In the genomic region with DNA sequence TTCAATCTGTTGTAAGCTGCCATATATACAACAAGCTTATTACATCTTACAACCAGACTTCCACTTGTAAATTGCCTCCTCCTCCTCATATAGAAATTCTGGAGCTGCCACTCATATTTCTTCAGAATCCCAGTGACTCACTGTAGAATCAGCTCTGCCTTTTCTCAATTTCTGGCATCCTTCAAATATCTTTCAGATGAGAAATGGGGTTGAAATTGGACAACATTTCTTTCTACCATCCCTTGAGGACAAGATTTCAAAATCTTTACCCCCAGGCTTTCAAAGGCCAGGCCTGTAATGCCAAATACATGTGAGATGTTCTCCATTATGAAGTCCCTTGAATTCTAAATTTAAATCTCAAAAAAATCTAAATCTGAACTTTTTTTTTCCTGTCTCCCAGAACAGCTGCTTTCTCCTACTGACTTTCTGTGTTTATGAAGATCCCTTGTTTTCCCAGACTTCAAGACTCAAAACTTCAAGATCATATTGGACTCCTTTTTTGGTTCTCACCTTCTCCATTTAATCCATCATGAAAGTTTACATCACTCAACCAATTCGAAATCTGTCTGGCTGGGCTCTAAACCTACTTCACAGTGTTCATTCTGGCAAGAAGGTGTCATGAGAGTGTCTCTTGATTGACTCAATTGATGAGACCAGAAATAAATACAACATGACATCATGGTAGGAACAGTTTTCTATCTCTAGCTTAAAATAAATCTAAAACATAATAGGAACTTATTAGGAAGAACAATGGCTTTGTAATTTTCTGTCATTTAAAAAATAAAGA, we compare ENCODE assay signal across 16 cellular contexts.
DNase-seq lines count a peak whose midpoint lies in the region; ATAC-seq, FAIRE-seq and TF ChIP-seq lines count a peak whose summit lies in the region.
"Had no signal": no experiment of that assay in that cellular context is flagged by ENCODE, and none has a peak within 500 bp of the region (broad histone marks: within the 10 kb centered on the region; RNA-seq: fewer than 3 reads in every experiment).

No MANE protein-coding gene starts in this region.

- no peaks in the 10 kb centered on the region for H3K9me1 ChIP-seq in keratinocyte (ENCODE audit: control insufficient read depth, extremely low read depth, insufficient read depth, low read length)

- CTCF ChIA-PET in A549 (lab: Yijun Ruan, JAX) = no interaction called here

- peak overlapping the region; percentile 33 for H2AFZ ChIP-seq in keratinocyte (ENCODE audit: control insufficient read depth, low read length)

- TF ChIP-seq CTCF in A549 (IDR thresholded peaks at IDR 0.05) (no peak), bronchial epithelial cell (IDR thresholded peaks at IDR 0.05; ENCODE audit: insufficient read depth, low read length, severe bottlenecking) (no peak), keratinocyte (optimal IDR thresholded peaks at IDR 0.05 in 1 of 3, IDR thresholded peaks at IDR 0.05 in 1 of 3, conservative IDR thresholded peaks at IDR 0.05 in 1 of 3; ENCODE audit: extremely low read depth in 1 of 3, insufficient read depth in 2 of 3, low read length in 3 of 3) (no peak)

- H3K4me1 Mint-ChIP-seq in stimulated activated effector memory CD8-positive, alpha-beta T cell treated with anti-CD3 and anti-CD28 coated beads, Interleukin-12 subunit alpha, Interleukin-12 subunit beta, amount 100 ng/mL, for 72 hours = no peaks in the 10 kb centered on the region
- H3K4me1 Mint-ChIP-seq: activated naive CD8-positive, alpha-beta T cell treated with anti-CD3 and anti-CD28 coated beads, Interleukin-2, amount 50 U/mL, for 24 hours had no signal

- H3K36me3 ChIP-seq in bronchial epithelial cell (ENCODE audit: control insufficient read depth, insufficient read depth, low read length) = no peaks in the 10 kb centered on the region
- H3K36me3 ChIP-seq in keratinocyte (ENCODE audit: control insufficient read depth in 2 of 2, extremely low read depth in 1 of 2, insufficient read depth in 2 of 2, low read length in 2 of 2) = no peaks in the 10 kb centered on the region
- H3K36me3 ChIP-seq: BLaER1, HAP-1 had no signal

- no peak overlapping the region for H3K4me3 Mint-ChIP-seq in stimulated activated effector memory CD8-positive, alpha-beta T cell treated with anti-CD3 and anti-CD28 coated beads, Interleukin-12 subunit alpha, Interleukin-12 subunit beta, amount 100 ng/mL, for 72 hours
- H3K4me3 Mint-ChIP-seq: activated naive CD8-positive, alpha-beta T cell treated with anti-CD3 and anti-CD28 coated beads, Interleukin-2, amount 50 U/mL, for 24 hours had no signal

- no peaks in the 10 kb centered on the region for H3K9me3 Mint-ChIP-seq in stimulated activated effector memory CD8-positive, alpha-beta T cell treated with anti-CD3 and anti-CD28 coated beads, Interleukin-12 subunit alpha, Interleukin-12 subunit beta, amount 100 ng/mL, for 72 hours
- H3K9me3 Mint-ChIP-seq: activated naive CD8-positive, alpha-beta T cell treated with anti-CD3 and anti-CD28 coated beads, Interleukin-2, amount 50 U/mL, for 24 hours had no signal

- peak; percentile 58 to 79; a peak in 3 of 5 replicates for TF ChIP-seq EP300 in A549 (IDR thresholded peaks at IDR 0.05)

- H3K27ac Mint-ChIP-seq in stimulated activated effector memory CD8-positive, alpha-beta T cell treated with anti-CD3 and anti-CD28 coated beads, Interleukin-12 subunit alpha, Interleukin-12 subunit beta, amount 100 ng/mL, for 72 hours = no peak overlapping the region
- H3K27ac Mint-ChIP-seq: activated naive CD8-positive, alpha-beta T cell treated with anti-CD3 and anti-CD28 coated beads, Interleukin-2, amount 50 U/mL, for 24 hours had no signal

- H3K79me2 ChIP-seq in keratinocyte (ENCODE audit: control insufficient read depth, insufficient read depth, low read length) = no peaks in the 10 kb centered on the region

- H3K27ac ChIP-seq in A549 (peak overlapping the region; percentile 78 to 89), keratinocyte (ENCODE audit: control insufficient read depth, insufficient read depth, low read length) (peak overlapping the region; percentile 79)
- H3K27ac ChIP-seq: BLaER1 had no signal

- POLR2A ChIA-PET in A549 (lab: Yijun Ruan, JAX) = interaction anchor here (1.0 kb wide), 1 partner anchor 8 kb away, joined by 3 read pairs; no protein-coding TSS in a partner anchor

- WGBS in A549 (ENCODE audit: missing lambda C conversion rate) = 22% methylated on average over 1 of the region's 1 CpG

- H3K4me2 ChIP-seq in A549 (peak overlapping the region; percentile 69), keratinocyte (ENCODE audit: control insufficient read depth, extremely low read depth, insufficient read depth, low read depth, low read length) (peak overlapping the region; percentile 27)
- H3K4me2 ChIP-seq: BLaER1 had no signal

- peak; percentile 93 for FAIRE-seq in A549 (lab: Jason Lieb, UNC)
- no peak for FAIRE-seq in bronchial epithelial cell (lab: Jason Lieb, UNC)
- peak; percentile 86 for FAIRE-seq in keratinocyte (lab: Jason Lieb, UNC)
- no peak for FAIRE-seq in GM12891 (lab: Jason Lieb, UNC)
- FAIRE-seq: GM19239 had no signal

- H3K36me3 Mint-ChIP-seq in stimulated activated effector memory CD8-positive, alpha-beta T cell treated with anti-CD3 and anti-CD28 coated beads, Interleukin-12 subunit alpha, Interleukin-12 subunit beta, amount 100 ng/mL, for 72 hours = no peaks in the 10 kb centered on the region

- TF ChIP-seq POLR2A in A549 (IDR thresholded peaks at IDR 0.05; ENCODE audit: low read length) (no peak), GM12891 (IDR thresholded peaks at IDR 0.05; ENCODE audit: low read depth, low read length) (no peak)

- H3K9ac ChIP-seq in keratinocyte (ENCODE audit: control insufficient read depth, extremely low read depth, insufficient read depth, low read length) = no peak overlapping the region
- H3K9ac ChIP-seq: BLaER1 had no signal

- H3K4me3 ChIP-seq in A549 (no peak overlapping the region), bronchial epithelial cell (ENCODE audit: low read depth, low read length) (no peak overlapping the region), keratinocyte (ENCODE audit: control insufficient read depth in 2 of 3, extremely low read depth in 1 of 3, insufficient read depth in 2 of 3, low read depth in 1 of 3, low read length in 3 of 3) (no peak overlapping the region)
- H3K4me3 ChIP-seq: BLaER1, HAP-1 had no signal

- H3K4me1 ChIP-seq in A549 (peaks cover 48% of the 10 kb centered on the region), keratinocyte (ENCODE audit: control insufficient read depth, extremely low read depth, insufficient read depth, low read length) (peaks cover 37% of the 10 kb centered on the region)
- H3K4me1 ChIP-seq: BLaER1, HAP-1 had no signal

- no peaks in the 10 kb centered on the region for H4K20me1 ChIP-seq in keratinocyte (ENCODE audit: control insufficient read depth, extremely low read depth, insufficient read depth, low read length)
- H4K20me1 ChIP-seq: BLaER1 had no signal

- H3K27me3 ChIP-seq in bronchial epithelial cell (ENCODE audit: control insufficient read depth, insufficient read depth, low read length) (no peaks in the 10 kb centered on the region), keratinocyte (ENCODE audit: control insufficient read depth, extremely low read depth, insufficient read depth, low read length) (no peaks in the 10 kb centered on the region)
- H3K27me3 ChIP-seq: BLaER1 had no signal

- H3K9me3 ChIP-seq in A549 (no peaks in the 10 kb centered on the region), keratinocyte (ENCODE audit: control insufficient read depth, low read depth, low read length) (no peaks in the 10 kb centered on the region)
- H3K9me3 ChIP-seq: HAP-1 had no signal

- peak; percentile 44 to 70 for DNase-seq in A549 (ENCODE audit: low read depth in 1 of 2, low spot score in 1 of 2)
- DNase-seq in HT1080 (ENCODE audit: low read depth) = peak; percentile 86
- DNase-seq in bronchial epithelial cell (ENCODE audit: low read depth) = peak; percentile 94
- peak; percentile 58 for DNase-seq in keratinocyte (ENCODE audit: low read depth, low spot score)
- DNase-seq in nucleus accumbens (lab: John Stamatoyannopoulos, UW) = no peak
- DNase-seq in amygdala (lab: John Stamatoyannopoulos, UW) = no peak
- no peak for DNase-seq in stimulated activated effector memory CD8-positive, alpha-beta T cell treated with anti-CD3 and anti-CD28 coated beads, Interleukin-12 subunit alpha, Interleukin-12 subunit beta, amount 100 ng/mL, for 72 hours (ENCODE audit: low spot score in 2 of 2)
- no peak for DNase-seq in GM12891 (ENCODE audit: insufficient read length, low spot score)
- DNase-seq: activated CD8-positive, alpha-beta memory T cell treated with anti-CD3 and anti-CD28 coated beads for 24 hours; activated naive CD8-positive, alpha-beta T cell treated with anti-CD3 and anti-CD28 coated beads, Interleukin-2, amount 50 U/mL, for 24 hours; NCI-H526 treated with DMSO at 0.1 percent for 48 hours; posterior cingulate gyrus; T-helper 1 cell had no signal

- peak; percentile 25 to 37; a peak in 1 of 5 replicates for TF ChIP-seq RAD21 in A549 (conservative IDR thresholded peaks at IDR 0.05 in 1 of 2, IDR thresholded peaks at IDR 0.05 in 1 of 2)

- peak; percentile 79 to 82 for ATAC-seq in A549
- no peak for ATAC-seq in stimulated activated effector memory CD8-positive, alpha-beta T cell treated with anti-CD3 and anti-CD28 coated beads, Interleukin-12 subunit alpha, Interleukin-12 subunit beta, amount 100 ng/mL, for 72 hours

- dilution Hi-C loops in keratinocyte (cut with MboI; ENCODE audit: extremely low pct_ligation_motif_present, low sequenced_read_pairs) = no loop called here

TF ChIP-seq in A549, 52 proteins besides CTCF, POLR2A, EP300 and RAD21 (continues in another document):
- peak; percentile 52; the same call in 1 of the 2 replicates for TF ChIP-seq E2F6 (IDR thresholded peaks at IDR 0.05; ENCODE audit: borderline replicate concordance, low read depth)
- no peak for TF ChIP-seq NFE2L2 (conservative IDR thresholded peaks at IDR 0.05; ENCODE audit: low read length)
- TF ChIP-seq KDM1A (IDR thresholded peaks at IDR 0.05; ENCODE audit: low read depth) = no peak

TF ChIP-seq in GM12891, 5 proteins besides CTCF, POLR2A, EP300 and RAD21:
- TF ChIP-seq PAX5 (IDR thresholded peaks at IDR 0.05; ENCODE audit: insufficient read depth, low read length, severe bottlenecking) (no peak), POLR2AphosphoS5 (IDR thresholded peaks at IDR 0.05; ENCODE audit: low read depth, low read length) (no peak), POU2F2 (IDR thresholded peaks at IDR 0.05; ENCODE audit: low read depth, low read length) (no peak), SPI1 (IDR thresholded peaks at IDR 0.05; ENCODE audit: low read depth, low read length) (no peak), TAF1 (IDR thresholded peaks at IDR 0.05; ENCODE audit: low read depth, low read length) (no peak)

Comparison
In these comparisons a context has a peak if more than half of its experiments do, and no peak if none do; other contexts are left out.
1. DNase-seq: peak in A549 (2 of 2), HT1080 (single experiment), bronchial epithelial cell (single experiment) and keratinocyte (single experiment); none in nucleus accumbens (0 of 56), amygdala (0 of 56), stimulated activated effector memory CD8-positive, alpha-beta T cell treated with anti-CD3 and anti-CD28 coated beads, Interleukin-12 subunit alpha, Interleukin-12 subunit beta, amount 100 ng/mL, for 72 hours (0 of 2) and GM12891 (single experiment).